24 cellular contexts compared by ENCODE assay signal in the genomic region with DNA sequence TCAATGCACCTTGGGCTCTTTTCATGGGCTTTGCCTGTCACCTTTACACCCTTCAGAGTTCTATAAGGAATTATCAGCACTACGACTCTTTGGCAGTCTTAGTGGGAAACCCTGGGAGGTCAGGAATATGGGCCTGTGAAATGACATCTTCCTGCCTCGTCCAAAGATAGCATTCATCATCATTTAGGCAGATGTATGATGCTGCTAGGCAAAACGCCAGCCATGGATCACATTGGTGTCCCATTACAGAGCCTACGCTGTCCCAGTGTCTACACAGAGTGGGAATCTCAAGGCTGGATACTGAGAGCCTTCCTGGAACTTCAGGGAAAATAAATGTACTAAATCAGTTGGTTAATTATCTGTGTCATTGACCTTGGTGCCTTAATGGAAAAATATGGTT.
"Had no signal": no experiment of that assay in that cellular context is flagged by ENCODE, and none has a peak within 500 bp of the region (broad histone marks: within the 10 kb centered on the region; RNA-seq: fewer than 3 reads in every experiment).

No MANE protein-coding gene starts in this region.

- FAIRE-seq: endometrium, islet of Langerhans had no signal

- H3K4me1 ChIP-seq: suprapubic skin, transverse colon had no signal

- H3K4me3 ChIP-seq: coronary artery, lung, skin epidermis, suprapubic skin, transverse colon had no signal

- H3K9me3 ChIP-seq: suprapubic skin, transverse colon had no signal

- DNase-seq: activated CD4-positive, alpha-beta T cell treated with anti-CD3 and anti-CD28 coated beads, Interleukin-2, amount 50 U/mL, for 1 hour; activated CD4-positive, CD25-positive, alpha-beta regulatory T cell treated with anti-CD3 and anti-CD28 coated beads, Interleukin-2, amount 50 U/mL, for 72 hours; activated CD8-positive, alpha-beta memory T cell treated with anti-CD3 and anti-CD28 coated beads, Interleukin-2, amount 50 U/mL, for 4 hours; activated effector memory CD4-positive, alpha-beta T cell treated with Interleukin-2 at 50 U/mL for 16 hours; activated naive CD4-positive, alpha-beta T cell treated with anti-CD3 and anti-CD28 coated beads, Interleukin-2, amount 10 ng/mL, durations not matched to agents 7 days and 5 days; activated naive CD8-positive, alpha-beta T cell treated with anti-CD3 and anti-CD28 coated beads, Interleukin-2, amount 50 U/mL, for 24 hours; activated T-cell treated with anti-CD3 and anti-CD28 coated beads, Interleukin-2, amount 50 U/mL, for 48 hours; anterior cingulate cortex; erythroblast; left colon; nephron progenitor cell; occipital lobe; stimulated activated CD4-positive, alpha-beta T cell treated with anti-CD3 and anti-CD28 coated beads, Interleukin-15, amount 100 ng/mL, for 24 hours; stimulated activated CD4-positive, alpha-beta T cell treated with anti-CD3 and anti-CD28 coated beads, Interleukin-2, amount 100 ng/mL, for 48 hours; SW 1271; T-helper 2 cell; transverse colon had no signal

- H3K27me3 ChIP-seq: suprapubic skin, transverse colon had no signal

- H3K27ac ChIP-seq: coronary artery, skin epidermis, suprapubic skin, transverse colon, VCaP had no signal

- H3K36me3 ChIP-seq: suprapubic skin, transverse colon had no signal
